ENCODE assay signal across 9 cellular contexts in the genomic region with DNA sequence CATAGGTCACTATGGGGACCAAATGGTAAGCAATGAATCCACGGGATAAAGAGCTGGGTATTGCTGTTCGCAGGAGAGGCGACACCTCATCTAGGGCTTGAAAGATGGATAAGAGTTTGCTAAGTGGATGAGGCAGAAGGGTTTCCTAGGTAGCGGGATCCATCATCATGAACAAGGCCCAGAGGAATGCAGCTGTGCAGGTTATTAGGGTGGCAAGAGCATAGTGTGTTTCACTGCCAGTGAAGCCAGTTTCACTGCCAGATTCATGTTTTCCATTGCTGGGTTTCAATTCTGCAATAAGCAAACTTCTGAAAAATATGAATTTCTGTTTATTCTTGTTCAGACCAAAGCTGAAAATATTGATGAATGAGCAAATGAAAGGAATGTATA. TPM values are rescaled to one million over a fixed set of nuclear protein-coding genes. Genes with fewer than 3 reads are reported as not detected.
DNase-seq lines count a peak whose midpoint lies in the region; ATAC-seq, FAIRE-seq and TF ChIP-seq lines count a peak whose summit lies in the region.
"Had no signal": no experiment of that assay in that cellular context is flagged by ENCODE, and none has a peak within 500 bp of the region (broad histone marks: within the 10 kb centered on the region; RNA-seq: fewer than 3 reads in every experiment).

No MANE protein-coding gene starts in this region.

- no peak for TF ChIP-seq CTCF in OCI-LY1 (IDR thresholded peaks at IDR 0.05; ENCODE audit: low read length)

- peak overlapping the region; percentile 3 for H2AK5ac ChIP-seq in mesendoderm (ENCODE audit: low read length)

- no peak overlapping the region for H2BK120ac ChIP-seq in mesendoderm (ENCODE audit: low read depth, low read length)

- H2BK5ac ChIP-seq in mesendoderm (ENCODE audit: low read length): peak overlapping the region; percentile 37

- peak overlapping the region; percentile 99 for H3K27ac ChIP-seq in OCI-LY1 (ENCODE audit: low read depth, low read length, poor library complexity, severe bottlenecking)
- no peak overlapping the region for H3K27ac ChIP-seq in mesendoderm (ENCODE audit: low read depth, low read length)
- H3K27ac ChIP-seq: thoracic aorta had no signal

- H3K79me2 ChIP-seq in OCI-LY1 (ENCODE audit: insufficient read depth, low read length) (no peaks in the 10 kb centered on the region), mesendoderm (ENCODE audit: control insufficient read depth, insufficient read depth, low read length) (no peaks in the 10 kb centered on the region)

- no peak overlapping the region for H2AFZ ChIP-seq in OCI-LY1 (ENCODE audit: low read length)

- in situ Hi-C loops in KBM-7 (cut with MboI; ENCODE audit: low pct_unique_long_range_greater_than_20kb, low sequenced_read_pairs): no loop called here

- H4K8ac ChIP-seq in mesendoderm (ENCODE audit: low read depth, low read length): no peak overlapping the region

- peaks cover 14% of the 10 kb centered on the region for H3F3A ChIP-seq in OCI-LY1 (ENCODE audit: insufficient read depth, low read length)

- H3K18ac ChIP-seq in mesendoderm (ENCODE audit: low read length): no peak overlapping the region

- DNase-seq in mesendoderm (peak; percentile 80), KBM-7 (no peak), NCI-H345 (lab: John Stamatoyannopoulos, UW) (no peak), mesenteric fat pad (ENCODE audit: low spot score) (no peak), frontal cortex (ENCODE audit: low spot score in 2 of 2) (no peak)

- H3K56ac ChIP-seq in mesendoderm (ENCODE audit: low read length): peak overlapping the region; percentile 47

- no peaks in the 10 kb centered on the region for H3K9me3 ChIP-seq in OCI-LY1 (ENCODE audit: low read length)
- H3K9me3 ChIP-seq: thoracic aorta had no signal

- no peak overlapping the region for H3K23ac ChIP-seq in mesendoderm (ENCODE audit: low read length)

- no CpG with 5 or more reads among the region's 4 CpGs for WGBS in mesendoderm (ENCODE audit: extremely low coverage, insufficient coverage, low lambda C conversion rate)

- no peak overlapping the region for H2BK15ac ChIP-seq in mesendoderm (replicated peaks; ENCODE audit: low read depth)

- peak; percentile 47 for ATAC-seq in GM18870 (IDR thresholded peaks at IDR 0.05; ENCODE audit: unreplicated experiment)
- ATAC-seq in HG02623 (IDR thresholded peaks at IDR 0.05; ENCODE audit: unreplicated experiment): peak; percentile 37

- H3K4me3 ChIP-seq in OCI-LY1 (ENCODE audit: low read depth, low read length, poor library complexity, severe bottlenecking) (peak overlapping the region; percentile 57), mesendoderm (ENCODE audit: low read length) (no peak overlapping the region)
- H3K4me3 ChIP-seq: thoracic aorta had no signal

- H3K27me3 ChIP-seq in OCI-LY1 (ENCODE audit: insufficient read depth, low read length): no peaks in the 10 kb centered on the region
- no peaks in the 10 kb centered on the region for H3K27me3 ChIP-seq in mesendoderm (ENCODE audit: insufficient read depth, low read length, poor library complexity)

- no peak overlapping the region for H4K5ac ChIP-seq in mesendoderm (ENCODE audit: low read length)

- H4K20me1 ChIP-seq in OCI-LY1 (ENCODE audit: insufficient read depth, low read length): no peaks in the 10 kb centered on the region

- H3K9ac ChIP-seq in OCI-LY1 (ENCODE audit: low read length) (peak overlapping the region; percentile 73), mesendoderm (ENCODE audit: low read length) (no peak overlapping the region)

- no peaks in the 10 kb centered on the region for H3K9me2 ChIP-seq in OCI-LY1 (ENCODE audit: low read depth, low read length)

- H3K4me1 ChIP-seq in OCI-LY1 (ENCODE audit: insufficient read depth, low read length, severe bottlenecking) (peaks cover 73% of the 10 kb centered on the region), mesendoderm (ENCODE audit: control insufficient read depth, low read depth, low read length) (peaks cover 11% of the 10 kb centered on the region)

- H3K4me2 ChIP-seq in OCI-LY1 (ENCODE audit: low read length) (peak overlapping the region; percentile 80), mesendoderm (ENCODE audit: low read length) (no peak overlapping the region)

- no peak overlapping the region for H3K4ac ChIP-seq in mesendoderm (ENCODE audit: low read depth, low read length)

- FAIRE-seq in frontal cortex (lab: Jason Lieb, UNC): no peak

- H3K36me3 ChIP-seq in OCI-LY1 (ENCODE audit: insufficient read depth, low read length): no peaks in the 10 kb centered on the region
- H3K36me3 ChIP-seq in mesendoderm (ENCODE audit: control insufficient read depth, insufficient read depth, low read length): no peaks in the 10 kb centered on the region
- H3K36me3 ChIP-seq: thoracic aorta had no signal

- H3K79me1 ChIP-seq in mesendoderm (ENCODE audit: low read length): no peaks in the 10 kb centered on the region

RNA-seq across cellular contexts. Expression of a gene that starts 27.2 kb away (rescaled TPM):
- polyA plus RNA-seq in mesendoderm (2013, experiment 1 of 2): 59.6 TPM
- 65.2 TPM for polyA plus RNA-seq in mesendoderm (2013, experiment 2 of 2)
- total RNA-seq in mesenteric fat pad (17.5 TPM), frontal cortex (11.0 TPM)
